Comparison of ENCODE assay signal across 10 cellular contexts in genomic region chr2:96264086-96264485, GRCh38. TPM values are rescaled to one million over a fixed set of nuclear protein-coding genes. Genes with fewer than 3 reads are reported as not detected.
DNase-seq lines count a peak whose midpoint lies in the region; FAIRE-seq and TF ChIP-seq lines count a peak whose summit lies in the region.
"Had no signal": no experiment of that assay in that cellular context is flagged by ENCODE, and none has a peak within 500 bp of the region (broad histone marks: within the 10 kb centered on the region; RNA-seq: fewer than 3 reads in every experiment).

No MANE protein-coding gene starts in this region.

- intact Hi-C loops in CD4-positive, alpha-beta memory T cell (cut with micrococcal nuclease): loop anchor here (10.0 kb wide), 2 partner anchors 241 to 269 kb away; partner anchors contain the start of genes ANKRD36C and NEURL3
- intact Hi-C loops in endothelial cell of umbilical vein (cut with micrococcal nuclease): no loop called here
- intact Hi-C loops in lower leg skin (cut with DNase I; ENCODE audit: low total_unique reads): no loop called here

- H3K4me1 ChIP-seq in CD4-positive, alpha-beta memory T cell (ENCODE audit: insufficient read depth, low read length): peaks cover 69% of the 10 kb centered on the region
- H3K4me1 ChIP-seq in OCI-LY3 (ENCODE audit: low read length): peaks cover 14% of the 10 kb centered on the region
- H3K4me1 ChIP-seq in endothelial cell of umbilical vein (ENCODE audit: control insufficient read depth, extremely low read depth, insufficient read depth, low read length): peaks cover 40% of the 10 kb centered on the region
- peaks cover 25% of the 10 kb centered on the region for H3K4me1 ChIP-seq in neuron (ENCODE audit: insufficient read depth, low read length)
- H3K4me1 ChIP-seq in neuronal stem cell (ENCODE audit: control insufficient read depth in 2 of 2, insufficient read depth in 1 of 2, low read depth in 1 of 2, low read length in 2 of 2): peaks cover 5 to 20% of the 10 kb centered on the region in 2 donors

- POLR2A ChIA-PET in CD4-positive, alpha-beta memory T cell (lab: Charles Lee; ENCODE audit: partially characterized antibody): interaction anchor here (1.0 to 4.5 kb wide), 6 partner anchors 8 to 271 kb away, joined by 3 to 20 read pairs (median 4); partner anchors contain the start of genes SNRNP200 and STARD7
- POLR2A ChIA-PET in endothelial cell of umbilical vein (lab: Charles Lee): interaction anchor here (0.7 to 1.0 kb wide), 2 partner anchors 12 to 56 kb away, joined by 3 to 6 read pairs; no protein-coding TSS in a partner anchor

- DNase-seq in CD4-positive, alpha-beta memory T cell: no peak
- DNase-seq in endothelial cell of umbilical vein (ENCODE audit: low read depth, low spot score) (no peak), NCI-H2196 (lab: John Stamatoyannopoulos, UW; ENCODE audit: unreplicated experiment) (no peak), lower leg skin (ENCODE audit: low spot score in 2 of 2) (no peak), neuronal stem cell (ENCODE audit: low spot score) (no peak)
- no peak for DNase-seq in stimulated activated CD4-positive, alpha-beta T cell treated with anti-CD3 and anti-CD28 coated beads, Interleukin-4, amount 100 ng/mL, for 24 hours
- DNase-seq: amniotic stem cell, NCI-H510A had no signal

- H2AFZ ChIP-seq in OCI-LY3 (ENCODE audit: low read depth, low read length) (no peak overlapping the region), endothelial cell of umbilical vein (ENCODE audit: low read depth, low read length) (no peak overlapping the region), neuron (ENCODE audit: low read depth, low read length) (no peak overlapping the region), neuronal stem cell (ENCODE audit: low read length) (no peak overlapping the region)

- no peaks in the 10 kb centered on the region for H3K27me3 Mint-ChIP-seq in CD4-positive, alpha-beta memory T cell

- peaks cover 34 to 84% (median 66%) of the 10 kb centered on the region in 4 donors for H3K4me1 Mint-ChIP-seq in CD4-positive, alpha-beta memory T cell

- no peak overlapping the region for H3K18ac ChIP-seq in neuronal stem cell (ENCODE audit: low read length)

- no peaks in the 10 kb centered on the region for H3K9me3 ChIP-seq in CD4-positive, alpha-beta memory T cell (ENCODE audit: control insufficient read depth in 1 of 2, low read length in 2 of 2)
- H3K9me3 ChIP-seq in OCI-LY3 (ENCODE audit: insufficient read depth, low read length) (no peaks in the 10 kb centered on the region), endothelial cell of umbilical vein (replicated peaks; ENCODE audit: control insufficient read depth, insufficient read depth, low read length) (no peaks in the 10 kb centered on the region), neuron (ENCODE audit: low read length) (no peaks in the 10 kb centered on the region), neuronal stem cell (replicated peaks in 1 of 2; ENCODE audit: control insufficient read depth in 2 of 2, insufficient read depth in 1 of 2, low read depth in 1 of 2, low read length in 2 of 2) (no peaks in the 10 kb centered on the region)

- no peak overlapping the region for H2BK15ac ChIP-seq in neuronal stem cell (ENCODE audit: low read length)

- H3K9ac ChIP-seq in OCI-LY3 (ENCODE audit: low read length) (no peak overlapping the region), endothelial cell of umbilical vein (replicated peaks; ENCODE audit: extremely low read depth, insufficient read depth, low read length) (peak overlapping the region; percentile 10), neuronal stem cell (ENCODE audit: low read depth, low read length, poor library complexity) (no peak overlapping the region)

- peak overlapping the region; percentile 15 to 88 (median 84) for H3K27ac Mint-ChIP-seq in CD4-positive, alpha-beta memory T cell

- no peak overlapping the region for H3K4ac ChIP-seq in neuronal stem cell (ENCODE audit: low read length)

- no peak overlapping the region for H4K8ac ChIP-seq in neuronal stem cell (ENCODE audit: low read depth, low read length)

- H3K4me3 Mint-ChIP-seq in CD4-positive, alpha-beta memory T cell: peak overlapping the region; percentile 80 to 90 (median 84)

- H3K4me3 ChIP-seq in CD4-positive, alpha-beta memory T cell (ENCODE audit: low read length in 2 of 2): peak overlapping the region in 1 of 2 donors; percentile 3
- H3K4me3 ChIP-seq in OCI-LY3 (ENCODE audit: low read length) (peak overlapping the region; percentile 96; the same call in 1 of the 2 replicates), endothelial cell of umbilical vein (replicated peaks in 1 of 3; ENCODE audit: insufficient read depth in 1 of 3, low read depth in 1 of 3, low read length in 3 of 3) (peak overlapping the region in 1 of 3 experiments; percentile 69), neuron (ENCODE audit: low read length) (peak overlapping the region; percentile 62), lower leg skin (ENCODE audit: low read depth, poor library complexity, severe bottlenecking) (no peak overlapping the region), neuronal stem cell (ENCODE audit: low read length in 2 of 2) (peak overlapping the region in 1 of 2 donors; percentile 96)

- no peak overlapping the region for H2BK5ac ChIP-seq in neuronal stem cell (ENCODE audit: low read length)

- H3K4me2 ChIP-seq in OCI-LY3 (ENCODE audit: low read length): peak overlapping the region; percentile 96
- peak overlapping the region; percentile 91 for H3K4me2 ChIP-seq in endothelial cell of umbilical vein (ENCODE audit: insufficient read depth, low read length)
- no peak overlapping the region for H3K4me2 ChIP-seq in neuronal stem cell (ENCODE audit: insufficient read depth, low read length, poor library complexity, severe bottlenecking)

- no peaks in the 10 kb centered on the region for H3K9me3 Mint-ChIP-seq in CD4-positive, alpha-beta memory T cell

- H3K14ac ChIP-seq in neuronal stem cell (ENCODE audit: low read length): no peak overlapping the region

- dilution Hi-C loops in endothelial cell of umbilical vein (cut with MboI; ENCODE audit: extremely low pct_ligation_motif_present, low sequenced_read_pairs): no loop called here

- H4K91ac ChIP-seq in neuronal stem cell (ENCODE audit: low read depth, low read length, poor library complexity): no peak overlapping the region

- peak; percentile 31 for FAIRE-seq in endothelial cell of umbilical vein (lab: Jason Lieb, UNC)

- WGBS in lower leg skin, 2 donors: 48 to 57% methylated on average over 4 of the region's 4 CpGs
- WGBS in neuronal stem cell (ENCODE audit: extremely low coverage in 2 of 2, insufficient read length in 2 of 2, insufficient replicate concordance in 1 of 2), 2 donors: no CpG with 5 or more reads among the region's 4 CpGs

- H4K20me1 ChIP-seq in OCI-LY3 (ENCODE audit: insufficient read depth, low read length) (peaks cover 19% of the 10 kb centered on the region), endothelial cell of umbilical vein (replicated peaks; ENCODE audit: control insufficient read depth, extremely low read depth, insufficient read depth, low read length) (no peaks in the 10 kb centered on the region)

- no peak overlapping the region for H2BK120ac ChIP-seq in neuronal stem cell (ENCODE audit: low read depth, low read length)

- H3K36me3 ChIP-seq in CD4-positive, alpha-beta memory T cell (ENCODE audit: insufficient read depth, low read length): peaks cover 25% of the 10 kb centered on the region
- H3K36me3 ChIP-seq in OCI-LY3 (replicated peaks; ENCODE audit: low read depth, low read length) (peaks cover 25% of the 10 kb centered on the region), endothelial cell of umbilical vein (ENCODE audit: control insufficient read depth in 2 of 2, extremely low read depth in 1 of 2, insufficient read depth in 2 of 2, low read length in 2 of 2) (peaks cover 9 to 16% of the 10 kb centered on the region in 2 experiments), neuron (ENCODE audit: insufficient read depth, low read length) (peaks cover 33% of the 10 kb centered on the region), neuronal stem cell (replicated peaks in 1 of 2; ENCODE audit: control insufficient read depth in 2 of 2, insufficient read depth in 2 of 2, low read length in 2 of 2) (peaks cover 12 to 56% of the 10 kb centered on the region in 2 donors)

- peaks cover 12% of the 10 kb centered on the region for H3K79me1 ChIP-seq in neuronal stem cell (ENCODE audit: low read depth, low read length)

- peaks cover 15 to 64% of the 10 kb centered on the region in 2 donors for H3K36me3 Mint-ChIP-seq in CD4-positive, alpha-beta memory T cell

- peaks cover 6% of the 10 kb centered on the region for H3K9me1 ChIP-seq in endothelial cell of umbilical vein (replicated peaks; ENCODE audit: control insufficient read depth, extremely low read depth, insufficient read depth, low read length)

- no TSS peak for BruUV-seq in endothelial cell of umbilical vein (replicated peaks; lab: Mats Ljungman, UMichigan)

- TF ChIP-seq CTCF in OCI-LY3 (IDR thresholded peaks at IDR 0.05; ENCODE audit: low read depth, low read length) (no peak), endothelial cell of umbilical vein (IDR thresholded peaks at IDR 0.05; ENCODE audit: extremely low read depth in 1 of 2, insufficient read depth in 1 of 2, low read depth in 1 of 2, low read length in 2 of 2) (no peak), lower leg skin (IDR thresholded peaks at IDR 0.05) (no peak)

- peaks cover 48% of the 10 kb centered on the region for H3K79me2 ChIP-seq in OCI-LY3 (ENCODE audit: low read length)
- peaks cover 56% of the 10 kb centered on the region for H3K79me2 ChIP-seq in endothelial cell of umbilical vein (ENCODE audit: control insufficient read depth, insufficient read depth, low read length)

- no peak overlapping the region for H2BK12ac ChIP-seq in neuronal stem cell (ENCODE audit: low read length)

- TF ChIP-seq POLR2A in endothelial cell of umbilical vein (IDR thresholded peaks at IDR 0.05; ENCODE audit: low read depth, low read length) (no peak), lower leg skin (IDR thresholded peaks at IDR 0.05) (no peak)

- no peaks in the 10 kb centered on the region for H3K27me3 ChIP-seq in CD4-positive, alpha-beta memory T cell (ENCODE audit: insufficient read depth, low read length)
- H3K27me3 ChIP-seq in OCI-LY3 (ENCODE audit: low read depth, low read length) (no peaks in the 10 kb centered on the region), endothelial cell of umbilical vein (ENCODE audit: control insufficient read depth in 2 of 2, insufficient read depth in 2 of 2, low read length in 2 of 2) (no peaks in the 10 kb centered on the region), neuron (ENCODE audit: insufficient read depth, low read length) (no peaks in the 10 kb centered on the region), neuronal stem cell (ENCODE audit: control insufficient read depth in 3 of 3, insufficient read depth in 3 of 3, low read depth in 1 of 3, low read length in 3 of 3) (no peaks in the 10 kb centered on the region)

- CTCF ChIA-PET in CD4-positive, alpha-beta memory T cell (lab: Charles Lee; ENCODE audit: partially characterized antibody): interaction anchor here (0.7 to 1.3 kb wide), 5 partner anchors 23 to 126 kb away, joined by 3 to 5 read pairs (median 3); partner anchors contain the start of genes ASTL and STARD7
- CTCF ChIA-PET in endothelial cell of umbilical vein (lab: Charles Lee): interaction anchor here (0.6 to 3.6 kb wide), 18 partner anchors 8 to 271 kb away, joined by 3 to 32 read pairs (median 4); partner anchors contain the start of genes ASTL and STARD7

- H3K27ac ChIP-seq in CD4-positive, alpha-beta memory T cell (ENCODE audit: low read depth, low read length): no peak overlapping the region
- H3K27ac ChIP-seq in OCI-LY3 (ENCODE audit: low read length) (no peak overlapping the region), endothelial cell of umbilical vein (ENCODE audit: insufficient read depth, low read depth, low read length) (no peak overlapping the region), neuronal stem cell (replicated peaks; ENCODE audit: low read length) (no peak overlapping the region)

- H3K23ac ChIP-seq in neuronal stem cell (ENCODE audit: low read depth, low read length, poor library complexity): no peak overlapping the region

- H2AK5ac ChIP-seq in neuronal stem cell (ENCODE audit: low read depth, low read length): no peak overlapping the region

RNA-seq across cellular contexts. Expression of gene TMEM127, which starts 1.7 kb away (rescaled TPM):
- 10 to 100 TPM; 45.1 to 45.6 TPM for total RNA-seq in CD4-positive, alpha-beta memory T cell
- polyA plus RNA-seq in CD4-positive, alpha-beta memory T cell: 10 to 100 TPM; 27.3 to 46.0 TPM
- total RNA-seq in endothelial cell of umbilical vein (41.5 and 48.4 TPM in 2 replicates), lower leg skin (10 to 100 TPM; 49.5 to 76.2 (median 60.4) TPM)
- polyA plus RNA-seq in endothelial cell of umbilical vein: 75.7 and 94.0 TPM in 2 replicates
- polyA plus RNA-seq in endothelial cell of umbilical vein (2011; cell fraction: cytosol; rRNA removed): 34.4 and 37.7 TPM in 2 replicates
- 19.7 and 23.1 TPM in 2 replicates for polyA plus RNA-seq in endothelial cell of umbilical vein (2011; cell fraction: nucleus; rRNA removed)
- 36.8 and 38.3 TPM in 2 replicates for polyA plus RNA-seq in endothelial cell of umbilical vein (2012)
- 80.1 and 89.1 TPM in 2 replicates for polyA minus RNA-seq in endothelial cell of umbilical vein
- polyA minus RNA-seq in endothelial cell of umbilical vein (2011; cell fraction: cytosol; rRNA and poly(A)+ RNA removed): 13.4 TPM
- 17.0 and 20.1 TPM in 2 replicates for polyA minus RNA-seq in endothelial cell of umbilical vein (2011; cell fraction: nucleus; rRNA and poly(A)+ RNA removed)
- polyA plus RNA-seq in neuronal stem cell (2013, experiment 1 of 2): 17.8 TPM
- polyA plus RNA-seq in neuronal stem cell (2013, experiment 2 of 2): 17.4 TPM

RNA-seq across cellular contexts. Expression of gene CIAO1, which starts 1.9 kb away (rescaled TPM):
- total RNA-seq in CD4-positive, alpha-beta memory T cell: 10 to 100 TPM; 78.3 to 87.3 TPM
- 100 to 1,000 TPM in 1 of 2 donors, 10 to 100 TPM in 1; 94.3 to 111 TPM for polyA plus RNA-seq in CD4-positive, alpha-beta memory T cell
- total RNA-seq in endothelial cell of umbilical vein (64.3 and 70.7 TPM in 2 replicates), lower leg skin (100 to 1,000 TPM in 1 of 4 donors, 10 to 100 TPM in 3; 86.1 to 115 (median 96.2) TPM)
- 119 and 120 TPM in 2 replicates for polyA plus RNA-seq in endothelial cell of umbilical vein
- 107 and 108 TPM in 2 replicates for polyA plus RNA-seq in endothelial cell of umbilical vein (2011; cell fraction: cytosol; rRNA removed)
- 80.9 and 83.0 TPM in 2 replicates for polyA plus RNA-seq in endothelial cell of umbilical vein (2011; cell fraction: nucleus; rRNA removed)
- 71.2 and 74.6 TPM in 2 replicates for polyA plus RNA-seq in endothelial cell of umbilical vein (2012)
- polyA minus RNA-seq in endothelial cell of umbilical vein: 113 TPM in 2 replicates
- polyA minus RNA-seq in endothelial cell of umbilical vein (2011; cell fraction: cytosol; rRNA and poly(A)+ RNA removed): 74.0 TPM
- polyA minus RNA-seq in endothelial cell of umbilical vein (2011; cell fraction: nucleus; rRNA and poly(A)+ RNA removed): 28.6 and 28.9 TPM in 2 replicates
- 40.0 TPM for polyA plus RNA-seq in neuronal stem cell (2013, experiment 1 of 2)
- 40.3 TPM for polyA plus RNA-seq in neuronal stem cell (2013, experiment 2 of 2)

RNA-seq across cellular contexts. Expression of gene SNRNP200, which starts 41.3 kb away (rescaled TPM):
- total RNA-seq in CD4-positive, alpha-beta memory T cell: 100 to 1,000 TPM; 225 to 227 TPM
- 10 to 100 TPM; 53.6 to 84.8 TPM for polyA plus RNA-seq in CD4-positive, alpha-beta memory T cell
- 117 and 124 TPM in 2 replicates for total RNA-seq in endothelial cell of umbilical vein
- polyA plus RNA-seq in endothelial cell of umbilical vein: 142 and 155 TPM in 2 replicates
- 139 and 142 TPM in 2 replicates for polyA plus RNA-seq in endothelial cell of umbilical vein (2011; cell fraction: cytosol; rRNA removed)
- polyA plus RNA-seq in endothelial cell of umbilical vein (2011; cell fraction: nucleus; rRNA removed): 301 and 322 TPM in 2 replicates
- 94.1 and 116 TPM in 2 replicates for polyA plus RNA-seq in endothelial cell of umbilical vein (2012)
- 296 and 312 TPM in 2 replicates for polyA minus RNA-seq in endothelial cell of umbilical vein
- 167 TPM for polyA minus RNA-seq in endothelial cell of umbilical vein (2011; cell fraction: cytosol; rRNA and poly(A)+ RNA removed)
- 108 and 136 TPM in 2 replicates for polyA minus RNA-seq in endothelial cell of umbilical vein (2011; cell fraction: nucleus; rRNA and poly(A)+ RNA removed)
- 10 to 100 TPM; 73.4 to 94.0 (median 87.5) TPM for total RNA-seq in lower leg skin
- 80.4 TPM for polyA plus RNA-seq in neuronal stem cell (2013, experiment 1 of 2)
- 79.4 TPM for polyA plus RNA-seq in neuronal stem cell (2013, experiment 2 of 2)

RNA-seq across cellular contexts. Expression of gene STARD7, which starts 55.5 kb away (rescaled TPM):
- total RNA-seq in CD4-positive, alpha-beta memory T cell: 10 to 100 TPM; 84.9 to 92.9 TPM
- 100 to 1,000 TPM; 109 to 196 TPM for polyA plus RNA-seq in CD4-positive, alpha-beta memory T cell
- total RNA-seq in endothelial cell of umbilical vein (107 and 132 TPM in 2 replicates), lower leg skin (100 to 1,000 TPM in 2 of 4 donors, 10 to 100 TPM in 2; 52.5 to 101 (median 77.2) TPM)
- 48.5 and 61.2 TPM in 2 replicates for polyA plus RNA-seq in endothelial cell of umbilical vein
- polyA plus RNA-seq in endothelial cell of umbilical vein (2011; cell fraction: cytosol; rRNA removed): 52.0 and 52.6 TPM in 2 replicates
- polyA plus RNA-seq in endothelial cell of umbilical vein (2011; cell fraction: nucleus; rRNA removed): 51.8 and 62.4 TPM in 2 replicates
- 78.9 and 93.4 TPM in 2 replicates for polyA plus RNA-seq in endothelial cell of umbilical vein (2012)
- polyA minus RNA-seq in endothelial cell of umbilical vein: 91.0 and 105 TPM in 2 replicates
- polyA minus RNA-seq in endothelial cell of umbilical vein (2011; cell fraction: cytosol; rRNA and poly(A)+ RNA removed): 80.0 TPM
- polyA minus RNA-seq in endothelial cell of umbilical vein (2011; cell fraction: nucleus; rRNA and poly(A)+ RNA removed): 51.1 and 56.5 TPM in 2 replicates
- 68.1 TPM for polyA plus RNA-seq in neuronal stem cell (2013, experiment 1 of 2)
- 69.0 TPM for polyA plus RNA-seq in neuronal stem cell (2013, experiment 2 of 2)
